Comparison of ENCODE assay signal across 9 cellular contexts in genomic region chr2:94978917-94979316, GRCh38. TPM values are rescaled to one million over a fixed set of nuclear protein-coding genes. Genes with fewer than 3 reads are reported as not detected.
"Had no signal": no experiment of that assay in that cellular context is flagged by ENCODE, and none has a peak within 500 bp of the region (broad histone marks: within the 10 kb centered on the region; RNA-seq: fewer than 3 reads in every experiment).

No MANE protein-coding gene starts in this region.

- H3K4me3 ChIP-seq: GM12878 had no signal

- DNase-seq: GDM1, GF-D8 had no signal

- ATAC-seq: GM12878 had no signal

- FAIRE-seq: G401.6, GM12878, GM12891, GM12892, GM18507, GM19239 had no signal

RNA-seq across cellular contexts. Expression of gene MAL, which starts 46.6 kb away (rescaled TPM):
- total RNA-seq: G401 had no signal
